ENCODE assay signal across 1 cellular context in the genomic region with DNA sequence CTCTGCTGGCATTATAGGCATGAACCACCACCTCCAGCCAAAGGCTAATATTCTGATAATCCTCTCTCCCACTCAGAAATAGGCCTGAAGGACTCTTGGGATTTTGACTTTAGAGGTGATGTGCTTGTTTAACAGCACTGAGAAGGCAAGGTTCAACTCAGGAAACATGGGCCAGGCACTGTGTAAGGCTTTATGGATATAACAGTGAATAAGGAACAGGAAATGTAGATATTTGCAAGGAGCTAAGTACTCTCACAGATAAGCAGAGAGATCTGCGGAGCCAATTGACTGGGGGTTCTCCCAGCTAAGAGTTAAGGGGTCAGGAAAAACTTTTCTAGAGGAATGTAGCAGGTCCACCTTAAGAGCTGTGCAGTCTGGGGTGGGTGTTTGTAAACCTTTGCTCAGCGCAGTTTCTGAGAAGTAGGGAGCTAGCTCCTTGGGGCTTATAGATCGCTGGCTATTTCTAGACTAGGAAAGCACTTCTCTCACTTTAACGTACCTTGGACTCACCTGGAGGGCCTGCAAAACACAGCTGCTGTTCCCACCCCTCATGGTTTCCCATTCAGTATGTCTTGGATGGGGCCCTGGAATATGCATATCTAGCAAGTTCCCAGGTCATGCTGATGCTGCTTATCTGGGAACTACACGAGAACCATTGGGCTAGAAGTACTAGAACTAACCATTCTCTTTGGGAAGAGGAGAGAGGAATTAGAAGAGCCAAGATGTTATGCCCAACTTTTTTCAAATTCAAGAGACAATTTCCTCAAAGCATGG.
TF ChIP-seq lines count a peak whose summit lies in the region.

No MANE protein-coding gene starts in this region.

TF ChIP-seq in K562, 482 proteins besides CTCF, POLR2A, EP300 and RAD21 (continued from another document):
- TF ChIP-seq, protein P1, sequence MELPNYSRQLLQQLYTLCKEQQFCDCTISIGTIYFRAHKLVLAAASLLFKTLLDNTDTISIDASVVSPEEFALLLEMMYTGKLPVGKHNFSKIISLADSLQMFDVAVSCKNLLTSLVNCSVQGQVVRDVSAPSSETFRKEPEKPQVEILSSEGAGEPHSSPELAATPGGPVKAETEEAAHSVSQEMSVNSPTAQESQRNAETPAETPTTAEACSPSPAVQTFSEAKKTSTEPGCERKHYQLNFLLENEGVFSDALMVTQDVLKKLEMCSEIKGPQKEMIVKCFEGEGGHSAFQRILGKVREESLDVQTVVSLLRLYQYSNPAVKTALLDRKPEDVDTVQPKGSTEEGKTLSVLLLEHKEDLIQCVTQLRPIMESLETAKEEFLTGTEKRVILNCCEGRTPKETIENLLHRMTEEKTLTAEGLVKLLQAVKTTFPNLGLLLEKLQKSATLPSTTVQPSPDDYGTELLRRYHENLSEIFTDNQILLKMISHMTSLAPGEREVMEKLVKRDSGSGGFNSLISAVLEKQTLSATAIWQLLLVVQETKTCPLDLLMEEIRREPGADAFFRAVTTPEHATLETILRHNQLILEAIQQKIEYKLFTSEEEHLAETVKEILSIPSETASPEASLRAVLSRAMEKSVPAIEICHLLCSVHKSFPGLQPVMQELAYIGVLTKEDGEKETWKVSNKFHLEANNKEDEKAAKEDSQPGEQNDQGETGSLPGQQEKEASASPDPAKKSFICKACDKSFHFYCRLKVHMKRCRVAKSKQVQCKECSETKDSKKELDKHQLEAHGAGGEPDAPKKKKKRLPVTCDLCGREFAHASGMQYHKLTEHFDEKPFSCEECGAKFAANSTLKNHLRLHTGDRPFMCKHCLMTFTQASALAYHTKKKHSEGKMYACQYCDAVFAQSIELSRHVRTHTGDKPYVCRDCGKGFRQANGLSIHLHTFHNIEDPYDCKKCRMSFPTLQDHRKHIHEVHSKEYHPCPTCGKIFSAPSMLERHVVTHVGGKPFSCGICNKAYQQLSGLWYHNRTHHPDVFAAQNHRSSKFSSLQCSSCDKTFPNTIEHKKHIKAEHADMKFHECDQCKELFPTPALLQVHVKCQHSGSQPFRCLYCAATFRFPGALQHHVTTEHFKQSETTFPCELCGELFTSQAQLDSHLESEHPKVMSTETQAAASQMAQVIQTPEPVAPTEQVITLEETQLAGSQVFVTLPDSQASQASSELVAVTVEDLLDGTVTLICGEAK (IDR thresholded peaks at IDR 0.05), result 0 out of 2 replicates have a peak, but pooled peaks have one; percentile 9
- TF ChIP-seq, protein P1 (CRISPR knock-in tag; IDR thresholded peaks at IDR 0.05), result no peak
- TF ChIP-seq ZNF165 (CRISPR knock-in tag; IDR thresholded peaks at IDR 0.05; ENCODE audit: borderline replicate concordance), result no peak
- TF ChIP-seq PHF20 (IDR thresholded peaks at IDR 0.05; ENCODE audit: partially characterized antibody), result no peak
- TF ChIP-seq, protein P2, sequence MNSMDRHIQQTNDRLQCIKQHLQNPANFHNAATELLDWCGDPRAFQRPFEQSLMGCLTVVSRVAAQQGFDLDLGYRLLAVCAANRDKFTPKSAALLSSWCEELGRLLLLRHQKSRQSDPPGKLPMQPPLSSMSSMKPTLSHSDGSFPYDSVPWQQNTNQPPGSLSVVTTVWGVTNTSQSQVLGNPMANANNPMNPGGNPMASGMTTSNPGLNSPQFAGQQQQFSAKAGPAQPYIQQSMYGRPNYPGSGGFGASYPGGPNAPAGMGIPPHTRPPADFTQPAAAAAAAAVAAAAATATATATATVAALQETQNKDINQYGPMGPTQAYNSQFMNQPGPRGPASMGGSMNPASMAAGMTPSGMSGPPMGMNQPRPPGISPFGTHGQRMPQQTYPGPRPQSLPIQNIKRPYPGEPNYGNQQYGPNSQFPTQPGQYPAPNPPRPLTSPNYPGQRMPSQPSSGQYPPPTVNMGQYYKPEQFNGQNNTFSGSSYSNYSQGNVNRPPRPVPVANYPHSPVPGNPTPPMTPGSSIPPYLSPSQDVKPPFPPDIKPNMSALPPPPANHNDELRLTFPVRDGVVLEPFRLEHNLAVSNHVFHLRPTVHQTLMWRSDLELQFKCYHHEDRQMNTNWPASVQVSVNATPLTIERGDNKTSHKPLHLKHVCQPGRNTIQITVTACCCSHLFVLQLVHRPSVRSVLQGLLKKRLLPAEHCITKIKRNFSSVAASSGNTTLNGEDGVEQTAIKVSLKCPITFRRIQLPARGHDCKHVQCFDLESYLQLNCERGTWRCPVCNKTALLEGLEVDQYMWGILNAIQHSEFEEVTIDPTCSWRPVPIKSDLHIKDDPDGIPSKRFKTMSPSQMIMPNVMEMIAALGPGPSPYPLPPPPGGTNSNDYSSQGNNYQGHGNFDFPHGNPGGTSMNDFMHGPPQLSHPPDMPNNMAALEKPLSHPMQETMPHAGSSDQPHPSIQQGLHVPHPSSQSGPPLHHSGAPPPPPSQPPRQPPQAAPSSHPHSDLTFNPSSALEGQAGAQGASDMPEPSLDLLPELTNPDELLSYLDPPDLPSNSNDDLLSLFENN (IDR thresholded peaks at IDR 0.05; ENCODE audit: low read depth in 2 of 2, low read length in 2 of 2), result no peak
- TF ChIP-seq ZNF175 (CRISPR knock-in tag; IDR thresholded peaks at IDR 0.05; ENCODE audit: low read depth), result no peak
- TF ChIP-seq WHSC1 (IDR thresholded peaks at IDR 0.05; ENCODE audit: low read length), result no peak
- TF ChIP-seq CTBP1 (IDR thresholded peaks at IDR 0.05; ENCODE audit: borderline replicate concordance), result peak; percentile 31; the same call in 1 of the 2 replicates
- TF ChIP-seq, protein P3, sequence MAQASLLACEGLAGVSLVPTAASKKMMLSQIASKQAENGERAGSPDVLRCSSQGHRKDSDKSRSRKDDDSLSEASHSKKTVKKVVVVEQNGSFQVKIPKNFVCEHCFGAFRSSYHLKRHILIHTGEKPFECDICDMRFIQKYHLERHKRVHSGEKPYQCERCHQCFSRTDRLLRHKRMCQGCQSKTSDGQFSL (CRISPR knock-in tag; IDR thresholded peaks at IDR 0.05), result no peak
- TF ChIP-seq, protein P3 (tag; IDR thresholded peaks at IDR 0.05), result no peak
- TF ChIP-seq KDM2B (CRISPR knock-in tag; IDR thresholded peaks at IDR 0.05), result no peak
- peak; percentile 4; the same call in 1 of the 2 replicates for TF ChIP-seq ZNF316 (IDR thresholded peaks at IDR 0.05)
- no peak for TF ChIP-seq RUNX1 (IDR thresholded peaks at IDR 0.05; ENCODE audit: low read depth)
- peak; percentile 54; the same call in 1 of the 2 replicates for TF ChIP-seq DMBX1 (CRISPR knock-in tag; IDR thresholded peaks at IDR 0.05; ENCODE audit: borderline replicate concordance)
